ENCODE assay signal across 23 cellular contexts in genomic region chr1:44644806-44645205, GRCh38. TPM values are rescaled to one million over a fixed set of nuclear protein-coding genes. Genes with fewer than 3 reads are reported as not detected.
DNase-seq lines count a peak whose midpoint lies in the region; ATAC-seq lines count a peak whose summit lies in the region.
"Had no signal": no experiment of that assay in that cellular context is flagged by ENCODE, and none has a peak within 500 bp of the region (broad histone marks: within the 10 kb centered on the region; RNA-seq: fewer than 3 reads in every experiment).

No MANE protein-coding gene starts in this region.

- DNase-seq in activated CD8-positive, alpha-beta memory T cell treated with anti-CD3 and anti-CD28 coated beads, Interleukin-2, amount 10 ng/mL, durations not matched to agents 7 days and 5 days: no peak
- DNase-seq in activated CD8-positive, alpha-beta memory T cell treated with anti-CD3 and anti-CD28 coated beads, Interleukin-2, amount 50 U/mL, for 48 hours: no peak
- DNase-seq in caudate nucleus (lab: John Stamatoyannopoulos, UW): peak in 2 of 61 donors; percentile 17 to 28
- peak; percentile 51 for DNase-seq in myocyte (ENCODE audit: low read depth)
- no peak for DNase-seq in LoVo (ENCODE audit: low spot score)
- DNase-seq in HCEC 1CT: no peak
- DNase-seq: 8988T; activated CD8-positive, alpha-beta memory T cell treated with anti-CD3 and anti-CD28 coated beads for 24 hours; Caco-2; Kasumi-1; NCI-H1092; NCI-H2081; NK-92 treated with Interleukin-12 subunit alpha and Interleukin-12 subunit beta, amount 100 ng/mL, for 24 hours; retina; RPMI8226; stimulated activated naive CD8-positive, alpha-beta T cell treated with anti-CD3 and anti-CD28 coated beads, Interleukin-15, Interleukin-2, amounts not matched to agents 100 U/mL and 50 U/mL, for 24 hours had no signal

- H3K36me3 ChIP-seq in stomach smooth muscle (ENCODE audit: control insufficient read depth in 2 of 2, insufficient read depth in 2 of 2, low read length in 2 of 2): peaks cover 22 to 48% of the 10 kb centered on the region in 2 donors
- H3K36me3 ChIP-seq: uterus had no signal

- H3K27me3 ChIP-seq in stomach smooth muscle (ENCODE audit: control insufficient read depth in 1 of 2, insufficient read depth in 2 of 2, low read length in 2 of 2): no peaks in the 10 kb centered on the region
- H3K27me3 ChIP-seq: uterus had no signal

- H3K36me3 Mint-ChIP-seq in activated CD8-positive, alpha-beta memory T cell treated with anti-CD3 and anti-CD28 coated beads, Interleukin-2, amount 10 ng/mL, durations not matched to agents 7 days and 5 days: peaks cover 8% of the 10 kb centered on the region

- no peaks in the 10 kb centered on the region for H3K9me3 Mint-ChIP-seq in activated CD8-positive, alpha-beta memory T cell treated with anti-CD3 and anti-CD28 coated beads, Interleukin-2, amount 10 ng/mL, durations not matched to agents 7 days and 5 days (ENCODE audit: low read depth)
- H3K9me3 Mint-ChIP-seq: activated T-helper 2 cell treated with anti-CD3 and anti-CD28 coated beads, Interferon-gamma antibody, Interleukin-2, Interleukin-4, amounts not matched to agents 10 μg/mL and 5 μg/mL and 100 μg/mL, durations not matched to agents 14 hours and 24 hours and 36 hours; neural crest cell had no signal

- H3K4me3 ChIP-seq in stomach smooth muscle (ENCODE audit: low read length in 2 of 2): peak overlapping the region; percentile 11 to 58
- H3K4me3 ChIP-seq: uterus had no signal

- no peak for ATAC-seq in activated CD8-positive, alpha-beta memory T cell treated with anti-CD3 and anti-CD28 coated beads, Interleukin-2, amount 10 ng/mL, durations not matched to agents 7 days and 5 days
- no peak for ATAC-seq in GM21786 (IDR thresholded peaks at IDR 0.05; ENCODE audit: unreplicated experiment)
- ATAC-seq: activated CD4-positive, CD25-positive, alpha-beta regulatory T cell treated with anti-CD3 and anti-CD28 coated beads, Interleukin-2, amount 50 U/mL, for 24 hours; stimulated activated naive CD8-positive, alpha-beta T cell treated with anti-CD3 and anti-CD28 coated beads, Interleukin-15, Interleukin-2, amounts not matched to agents 100 U/mL and 50 U/mL, for 24 hours had no signal

- H3K9me3 ChIP-seq in stomach smooth muscle (ENCODE audit: control insufficient read depth in 2 of 2, low read length in 2 of 2): no peaks in the 10 kb centered on the region
- H3K9me3 ChIP-seq: Caco-2, uterus had no signal

- peaks cover 57% of the 10 kb centered on the region for H3K4me1 ChIP-seq in stomach smooth muscle (ENCODE audit: control insufficient read depth, insufficient read depth, low read length)
- H3K4me1 ChIP-seq: Caco-2 had no signal

- H3K27ac Mint-ChIP-seq in activated CD8-positive, alpha-beta memory T cell treated with anti-CD3 and anti-CD28 coated beads, Interleukin-2, amount 10 ng/mL, durations not matched to agents 7 days and 5 days: peak overlapping the region; percentile 1
- H3K27ac Mint-ChIP-seq: activated T-helper 2 cell treated with anti-CD3 and anti-CD28 coated beads, Interferon-gamma antibody, Interleukin-2, Interleukin-4, amounts not matched to agents 10 μg/mL and 5 μg/mL and 100 μg/mL, durations not matched to agents 14 hours and 24 hours and 36 hours; B cell had no signal

- peak overlapping the region; percentile 83 for H3K27ac ChIP-seq in caudate nucleus (ENCODE audit: low read depth, low read length)
- H3K27ac ChIP-seq in stomach smooth muscle (ENCODE audit: low read length): peak overlapping the region; percentile 99

- no peak overlapping the region for H3K4me3 Mint-ChIP-seq in activated CD8-positive, alpha-beta memory T cell treated with anti-CD3 and anti-CD28 coated beads, Interleukin-2, amount 10 ng/mL, durations not matched to agents 7 days and 5 days
- H3K4me3 Mint-ChIP-seq: B cell, neural crest cell had no signal

- peak overlapping the region; percentile 52 to 62 for H3K9ac ChIP-seq in stomach smooth muscle (ENCODE audit: low read length in 2 of 2)

- H3K27me3 Mint-ChIP-seq in activated CD8-positive, alpha-beta memory T cell treated with anti-CD3 and anti-CD28 coated beads, Interleukin-2, amount 10 ng/mL, durations not matched to agents 7 days and 5 days: no peaks in the 10 kb centered on the region
- H3K27me3 Mint-ChIP-seq: B cell had no signal

- H3K4me1 Mint-ChIP-seq in activated CD8-positive, alpha-beta memory T cell treated with anti-CD3 and anti-CD28 coated beads, Interleukin-2, amount 10 ng/mL, durations not matched to agents 7 days and 5 days: no peaks in the 10 kb centered on the region
- H3K4me1 Mint-ChIP-seq: B cell had no signal

- CTCF ChIA-PET in activated CD8-positive, alpha-beta memory T cell treated with anti-CD3 and anti-CD28 coated beads, Interleukin-2, amount 10 ng/mL, durations not matched to agents 7 days and 5 days (lab: Charles Lee): no interaction called here

RNA-seq across cellular contexts. Expression of gene TMEM53, which starts 29.5 kb away (rescaled TPM):
- total RNA-seq in activated CD8-positive, alpha-beta memory T cell treated with anti-CD3 and anti-CD28 coated beads, Interleukin-2, amount 10 ng/mL, durations not matched to agents 7 days and 5 days: 1 to 10 TPM; 3.6 to 3.7 TPM
- total RNA-seq in myocyte: 20.8 and 25.5 TPM in 2 replicates
- 13.6 TPM for polyA plus RNA-seq in myocyte (2012)

RNA-seq across cellular contexts. Expression of gene ARMH1, which starts 29.7 kb away (rescaled TPM):
- total RNA-seq in activated CD8-positive, alpha-beta memory T cell treated with anti-CD3 and anti-CD28 coated beads, Interleukin-2, amount 10 ng/mL, durations not matched to agents 7 days and 5 days: 10 to 100 TPM; 17.0 to 17.2 TPM
- 7.0 and 13.9 TPM in 2 replicates for total RNA-seq in myocyte
- polyA plus RNA-seq in myocyte (2012): 0.78 TPM
- total RNA-seq: Caco-2 had no signal
